ENCODE assay signal across 7 cellular contexts in genomic region chr15:75450307-75451201, GRCh38. TPM values are rescaled to one million over a fixed set of nuclear protein-coding genes. Genes with fewer than 3 reads are reported as not detected.
DNase-seq lines count a peak whose midpoint lies in the region; ATAC-seq, FAIRE-seq and TF ChIP-seq lines count a peak whose summit lies in the region.

No MANE protein-coding gene starts in this region.

- peak overlapping the region; percentile 88 for H3K4me2 ChIP-seq in keratinocyte (ENCODE audit: control insufficient read depth, extremely low read depth, insufficient read depth, low read depth, low read length)

- DNase-seq in NCI-H446 (lab: John Stamatoyannopoulos, UW) (peak; percentile 86 to 96), keratinocyte (ENCODE audit: low read depth, low spot score) (peak; percentile 84)
- peak; percentile 92 for DNase-seq in activated CD4-positive, CD25-positive, alpha-beta regulatory T cell treated with anti-CD3 and anti-CD28 coated beads, Interleukin-2, amount 50 U/mL, for 16 hours (ENCODE audit: low read depth, low spot score)
- peak; percentile 93 for DNase-seq in central memory CD4-positive, alpha-beta T cell
- DNase-seq in stimulated activated CD4-positive, alpha-beta T cell treated with anti-CD3 and anti-CD28 coated beads, Interleukin-12 subunit alpha, Interleukin-12 subunit beta, amount 100 ng/mL, for 24 hours (ENCODE audit: low read depth in 2 of 2) = peak; percentile 92 to 97

- peak overlapping the region; percentile 91 for H3K9ac ChIP-seq in keratinocyte (ENCODE audit: control insufficient read depth, extremely low read depth, insufficient read depth, low read length)

- H4K20me1 ChIP-seq in keratinocyte (ENCODE audit: control insufficient read depth, extremely low read depth, insufficient read depth, low read length) = peaks cover 17% of the 10 kb centered on the region

- peak overlapping the region; percentile 78 for H2AFZ ChIP-seq in keratinocyte (ENCODE audit: control insufficient read depth, low read length)

- H3K79me2 ChIP-seq in keratinocyte (ENCODE audit: control insufficient read depth, insufficient read depth, low read length) = peaks cover 54% of the 10 kb centered on the region

- H3K9me1 ChIP-seq in keratinocyte (ENCODE audit: control insufficient read depth, extremely low read depth, insufficient read depth, low read length) = no peaks in the 10 kb centered on the region

- peak overlapping the region; percentile 89 for H3K27ac ChIP-seq in keratinocyte (ENCODE audit: control insufficient read depth, insufficient read depth, low read length)

- FAIRE-seq in keratinocyte (lab: Jason Lieb, UNC) = peak; percentile 77

- peak overlapping the region; percentile 85 to 90 (median 88) for H3K4me3 ChIP-seq in keratinocyte (ENCODE audit: control insufficient read depth in 2 of 3, extremely low read depth in 1 of 3, insufficient read depth in 2 of 3, low read depth in 1 of 3, low read length in 3 of 3)

- ATAC-seq in GM18861 (IDR thresholded peaks at IDR 0.05; ENCODE audit: unreplicated experiment) (peak; percentile 6), HG03175 (IDR thresholded peaks at IDR 0.05; ENCODE audit: unreplicated experiment) (peak; percentile 26)

- H3K27me3 ChIP-seq in keratinocyte (ENCODE audit: control insufficient read depth, extremely low read depth, insufficient read depth, low read length) = no peaks in the 10 kb centered on the region

- no peak for TF ChIP-seq CTCF in keratinocyte (optimal IDR thresholded peaks at IDR 0.05 in 1 of 3, IDR thresholded peaks at IDR 0.05 in 1 of 3, conservative IDR thresholded peaks at IDR 0.05 in 1 of 3; ENCODE audit: extremely low read depth in 1 of 3, insufficient read depth in 2 of 3, low read length in 3 of 3)

- H3K36me3 ChIP-seq in keratinocyte (ENCODE audit: control insufficient read depth in 2 of 2, extremely low read depth in 1 of 2, insufficient read depth in 2 of 2, low read length in 2 of 2) = peaks cover 0 to 7% of the 10 kb centered on the region in 2 experiments

- dilution Hi-C loops in keratinocyte (cut with MboI; ENCODE audit: extremely low pct_ligation_motif_present, low sequenced_read_pairs) = no loop called here

- H3K4me1 ChIP-seq in keratinocyte (ENCODE audit: control insufficient read depth, extremely low read depth, insufficient read depth, low read length) = peaks cover 23% of the 10 kb centered on the region

- no peaks in the 10 kb centered on the region for H3K9me3 ChIP-seq in keratinocyte (ENCODE audit: control insufficient read depth, low read depth, low read length)

RNA-seq across cellular contexts. Expression of gene SIN3A, which starts 0.9 kb away (rescaled TPM):
- 12.4 to 26.1 TPM (median 19.4 TPM) in 3 replicates for polyA plus RNA-seq in keratinocyte
- polyA plus RNA-seq in keratinocyte (2011; ENCODE audit: low read depth) = 20.1 TPM
- polyA plus RNA-seq in keratinocyte (2011; cell fraction: cytosol; rRNA removed) = 15.3 TPM in 2 replicates
- polyA plus RNA-seq in keratinocyte (2011; cell fraction: nucleus; rRNA removed) = 36.0 and 37.6 TPM in 2 replicates
- polyA plus RNA-seq in keratinocyte (2012; ENCODE audit: low replicate concordance) = 11.2 and 18.4 TPM in 2 replicates
- polyA minus RNA-seq in keratinocyte = 40.4 to 62.1 TPM (median 48.9 TPM) in 3 replicates
- 17.6 TPM for polyA minus RNA-seq in keratinocyte (2011; cell fraction: cytosol; rRNA and poly(A)+ RNA removed)
- 25.9 and 48.2 TPM in 2 replicates for polyA minus RNA-seq in keratinocyte (2011; cell fraction: nucleus; rRNA and poly(A)+ RNA removed)

Comparison
In these comparisons a context has a peak if more than half of its experiments do, and no peak if none do; other contexts are left out.
1. Peak in every context shown above with its lines: DNase-seq, ATAC-seq, H3K4me3 ChIP-seq and H3K27ac ChIP-seq.